Comparison of ENCODE assay signal across 24 cellular contexts in the genomic region with DNA sequence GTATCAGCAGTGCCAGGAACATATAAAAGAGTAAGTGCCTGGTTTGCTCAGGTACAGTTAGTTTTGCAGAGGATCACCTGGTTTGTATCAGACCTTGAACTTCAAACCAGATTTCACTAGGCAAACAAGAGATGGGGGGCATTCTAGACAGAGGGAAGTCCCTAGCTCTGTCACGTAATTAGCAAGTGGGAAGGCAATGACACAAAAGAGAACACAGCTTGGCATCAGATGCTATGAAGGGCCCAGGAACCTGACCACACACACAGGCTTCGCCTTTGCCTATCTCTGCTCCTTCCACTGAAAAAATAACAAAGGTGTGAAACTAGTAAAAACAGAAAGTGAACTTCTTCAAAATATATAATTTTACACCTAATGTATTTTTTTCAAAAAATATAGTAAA.
DNase-seq lines count a peak whose midpoint lies in the region; ATAC-seq and TF ChIP-seq lines count a peak whose summit lies in the region.
"Had no signal": no experiment of that assay in that cellular context is flagged by ENCODE, and none has a peak within 500 bp of the region (broad histone marks: within the 10 kb centered on the region; RNA-seq: fewer than 3 reads in every experiment).

No MANE protein-coding gene starts in this region.

- ATAC-seq in GM18868 (IDR thresholded peaks at IDR 0.05; ENCODE audit: unreplicated experiment) (peak; percentile 92), GM21390 (IDR thresholded peaks at IDR 0.05; ENCODE audit: unreplicated experiment) (peak; percentile 54), HG02678 (IDR thresholded peaks at IDR 0.05; ENCODE audit: unreplicated experiment) (peak; percentile 85), GM18861 (IDR thresholded peaks at IDR 0.05; ENCODE audit: unreplicated experiment) (no peak), HG02840 (IDR thresholded peaks at IDR 0.05; ENCODE audit: low FRiP score, unreplicated experiment) (no peak), heart left ventricle (no peak)
- ATAC-seq: gastrocnemius medialis; naive thymus-derived CD8-positive, alpha-beta T cell had no signal

- H3K27me3 ChIP-seq in WERI-Rb-1 (ENCODE audit: insufficient read depth, low read depth, severe bottlenecking): no peaks in the 10 kb centered on the region
- H3K27me3 ChIP-seq in heart left ventricle: peaks cover 0 to 21% (median 0%) of the 10 kb centered on the region in 9 donors
- H3K27me3 ChIP-seq: gastrocnemius medialis had no signal

- 58 to 72% (median 62%) methylated on average over 2 of the region's 2 CpGs for WGBS in heart left ventricle, 4 donors

- no peak for DNase-seq in WERI-Rb-1
- DNase-seq in HUDEP-2 (lab: John Stamatoyannopoulos, UW; ENCODE audit: unreplicated experiment in 76 of 76): no peak
- DNase-seq in heart left ventricle: no peak
- DNase-seq: activated B cell treated with CpG ODN at 0.5 μM for 24 hours; activated naive CD4-positive, alpha-beta T cell treated with anti-CD3 and anti-CD28 coated beads, Interleukin-2, amount 50 U/mL, for 16 hours; gastrocnemius medialis; H9; midbrain; naive thymus-derived CD8-positive, alpha-beta T cell; NCI-H1092; NCI-H2029 treated with DMSO at 0.1 percent for 48 hours; NCI-H446; occipital lobe; SHP77; T-helper 9 cell; trophoblast cell had no signal

- H3K36me3 ChIP-seq in WERI-Rb-1 (no peaks in the 10 kb centered on the region), heart left ventricle (no peaks in the 10 kb centered on the region)
- H3K36me3 ChIP-seq: esophagus muscularis mucosa, gastrocnemius medialis had no signal

- H3K9me3 ChIP-seq in WERI-Rb-1 (ENCODE audit: severe bottlenecking): no peaks in the 10 kb centered on the region
- H3K9me3 ChIP-seq in heart left ventricle: no peaks in the 10 kb centered on the region
- H3K9me3 ChIP-seq: esophagus muscularis mucosa, gastrocnemius medialis had no signal

- no peak for TF ChIP-seq CTCF in WERI-Rb-1 (IDR thresholded peaks at IDR 0.05; ENCODE audit: low read depth, low read length)
- no peak for TF ChIP-seq CTCF in heart left ventricle (IDR thresholded peaks at IDR 0.05)

- H3K27ac ChIP-seq in WERI-Rb-1 (peak overlapping the region; percentile 60), heart left ventricle (no peak overlapping the region)
- H3K27ac ChIP-seq: coronary artery, esophagus muscularis mucosa, gastrocnemius medialis, skin epidermis had no signal

- no peaks in the 10 kb centered on the region for H3K4me1 ChIP-seq in heart left ventricle
- H3K4me1 ChIP-seq: esophagus muscularis mucosa, gastrocnemius medialis had no signal

- intact Hi-C loops in heart left ventricle (cut with DNase I): loop anchor here in 1 of 10 donors (10.0 kb wide), 1 partner anchor 1070 kb away; no protein-coding TSS in a partner anchor

- H3K4me3 ChIP-seq in WERI-Rb-1 (ENCODE audit: low read depth, low read length) (no peak overlapping the region), heart left ventricle (no peak overlapping the region)
- H3K4me3 ChIP-seq: coronary artery, esophagus muscularis mucosa, gastrocnemius medialis, skin epidermis had no signal

- no peak for TF ChIP-seq POLR2A in heart left ventricle (IDR thresholded peaks at IDR 0.05)

Comparison
In these comparisons a context has a peak if more than half of its experiments do, and no peak if none do; other contexts are left out.
1. ATAC-seq: peak in GM18868 (single experiment), GM21390 (single experiment) and HG02678 (single experiment); none in GM18861 (single experiment), HG02840 (single experiment) and heart left ventricle (0 of 4).